ENCODE assay signal across 21 cellular contexts in the genomic region with DNA sequence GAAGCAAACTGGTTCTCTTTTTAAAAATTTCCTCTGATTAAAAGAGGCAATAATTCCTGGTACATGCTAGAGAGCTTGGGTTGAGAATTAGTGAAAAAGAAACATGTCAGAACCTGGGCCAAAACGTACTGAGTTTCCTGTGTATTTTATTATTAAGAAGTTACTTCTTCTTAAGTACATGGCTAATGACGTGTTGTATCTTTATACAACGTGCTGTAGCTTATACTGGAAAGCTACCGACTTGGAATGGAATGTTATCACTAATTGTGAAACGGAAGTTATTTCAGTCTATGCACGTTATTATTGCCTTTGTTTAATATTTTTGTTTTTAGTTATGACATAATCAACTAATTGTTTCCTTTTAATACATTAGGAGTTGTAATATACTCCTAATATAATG. TPM values are rescaled to one million over a fixed set of nuclear protein-coding genes. Genes with fewer than 3 reads are reported as not detected.
A peak's percentile ranks its signal among the peaks of the same experiment; 100 is the strongest.
DNase-seq lines count a peak whose midpoint lies in the region; ATAC-seq, FAIRE-seq and TF ChIP-seq lines count a peak whose summit lies in the region.
"Had no signal": no experiment of that assay in that cellular context is flagged by ENCODE, and none has a peak within 500 bp of the region (broad histone marks: within the 10 kb centered on the region; RNA-seq: fewer than 3 reads in every experiment).

No MANE protein-coding gene starts in this region.

- H3K36me3 ChIP-seq in breast epithelium: no peaks in the 10 kb centered on the region
- no peaks in the 10 kb centered on the region for H3K36me3 ChIP-seq in esophagus squamous epithelium
- H3K36me3 ChIP-seq in stomach: no peaks in the 10 kb centered on the region
- H3K36me3 ChIP-seq: BE2C had no signal

- no peak for FAIRE-seq in urothelium cell line (lab: Jason Lieb, UNC)
- FAIRE-seq: H54 had no signal

- peaks cover 36% of the 10 kb centered on the region for H3K4me1 Mint-ChIP-seq in MCF 10A (ENCODE audit: insufficient read depth, unreplicated experiment)
- peaks cover 11% of the 10 kb centered on the region for H3K4me1 Mint-ChIP-seq in stimulated activated effector memory CD8-positive, alpha-beta T cell treated with anti-CD3 and anti-CD28 coated beads, Interleukin-12 subunit alpha, Interleukin-12 subunit beta, amount 100 ng/mL, for 72 hours
- H3K4me1 Mint-ChIP-seq: CD4-positive, alpha-beta memory T cell had no signal

- CTCF ChIA-PET in MCF 10A (lab: Yijun Ruan, JAX): interaction anchor here (0.6 to 1.7 kb wide), 3 partner anchors 9 to 61 kb away, joined by 4 to 6 read pairs (median 5); no protein-coding TSS in a partner anchor

- no peaks in the 10 kb centered on the region for H3K9me3 ChIP-seq in breast epithelium
- H3K9me3 ChIP-seq in esophagus squamous epithelium: no peaks in the 10 kb centered on the region
- H3K9me3 ChIP-seq in stomach: no peaks in the 10 kb centered on the region
- H3K9me3 ChIP-seq: BE2C had no signal

- BruUV-seq in MCF 10A (replicated peaks; lab: Mats Ljungman, UMichigan): no TSS peak

- no peak overlapping the region for H3K27ac Mint-ChIP-seq in MCF 10A (ENCODE audit: low read depth, unreplicated experiment)
- no peak overlapping the region for H3K27ac Mint-ChIP-seq in stimulated activated effector memory CD8-positive, alpha-beta T cell treated with anti-CD3 and anti-CD28 coated beads, Interleukin-12 subunit alpha, Interleukin-12 subunit beta, amount 100 ng/mL, for 72 hours
- H3K27ac Mint-ChIP-seq: CD4-positive, alpha-beta memory T cell had no signal

- intact Hi-C loops in breast epithelium (cut with DNase I; ENCODE audit: low total_unique reads): no loop called here
- intact Hi-C loops in MCF 10A (cut with micrococcal nuclease): no loop called here
- intact Hi-C loops in esophagus squamous epithelium (cut with DNase I): no loop called here
- intact Hi-C loops in stomach (cut with DNase I; ENCODE audit: low total_unique reads): no loop called here

- DNase-seq in breast epithelium (ENCODE audit: low spot score in 2 of 2): no peak
- DNase-seq in MCF 10A (ENCODE audit: unreplicated experiment): no peak
- no peak for DNase-seq in esophagus squamous epithelium (lab: John Stamatoyannopoulos, UW)
- DNase-seq in pulmonary artery endothelial cell (ENCODE audit: low read depth, low spot score): peak; percentile 65
- DNase-seq in urothelium cell line (ENCODE audit: low spot score): no peak
- DNase-seq in SK-N-DZ (ENCODE audit: low spot score): no peak
- no peak for DNase-seq in stomach
- DNase-seq in stimulated activated effector memory CD8-positive, alpha-beta T cell treated with anti-CD3 and anti-CD28 coated beads, Interleukin-12 subunit alpha, Interleukin-12 subunit beta, amount 100 ng/mL, for 72 hours (ENCODE audit: low spot score in 2 of 2): no peak
- DNase-seq: BE2C; Calu3; CD4-positive, alpha-beta memory T cell; DMS53; NCI-H1048; NCI-H146; NCI-H2081; NCI-H510A; NCI-H774; PC-9 had no signal

- no peak for ATAC-seq in stimulated activated effector memory CD8-positive, alpha-beta T cell treated with anti-CD3 and anti-CD28 coated beads, Interleukin-12 subunit alpha, Interleukin-12 subunit beta, amount 100 ng/mL, for 72 hours

- POLR2A ChIA-PET in MCF 10A (lab: Yijun Ruan, JAX): interaction anchor here (0.7 to 2.7 kb wide), 9 partner anchors 9 to 355 kb away, joined by 3 to 21 read pairs (median 4); a partner anchor contains a TSS

- TF ChIP-seq EP300 in stomach (IDR thresholded peaks at IDR 0.05): no peak

- H3K4me1 ChIP-seq in breast epithelium (no peaks in the 10 kb centered on the region), esophagus squamous epithelium (peaks cover 0 to 35% (median 4%) of the 10 kb centered on the region in 3 donors), stomach (peaks cover under 1 to 22% (median 5%) of the 10 kb centered on the region in 4 donors)
- H3K4me1 ChIP-seq: BE2C had no signal

- TF ChIP-seq POLR2A in breast epithelium (IDR thresholded peaks at IDR 0.05) (no peak), esophagus squamous epithelium (IDR thresholded peaks at IDR 0.05) (no peak), stomach (IDR thresholded peaks at IDR 0.05) (no peak)

- no peak overlapping the region for H3K4me3 Mint-ChIP-seq in MCF 10A (ENCODE audit: unreplicated experiment)
- H3K4me3 Mint-ChIP-seq in stimulated activated effector memory CD8-positive, alpha-beta T cell treated with anti-CD3 and anti-CD28 coated beads, Interleukin-12 subunit alpha, Interleukin-12 subunit beta, amount 100 ng/mL, for 72 hours: no peak overlapping the region
- H3K4me3 Mint-ChIP-seq: CD4-positive, alpha-beta memory T cell had no signal

- WGBS in esophagus squamous epithelium, 2 donors: 31 to 37% methylated on average over 6 of the region's 6 CpGs
- WGBS in stomach, 5 donors: 67 to 82% (median 75%) methylated on average over 6 of the region's 6 CpGs

- H3K36me3 Mint-ChIP-seq in MCF 10A (ENCODE audit: insufficient read depth, unreplicated experiment): no peaks in the 10 kb centered on the region
- H3K36me3 Mint-ChIP-seq in stimulated activated effector memory CD8-positive, alpha-beta T cell treated with anti-CD3 and anti-CD28 coated beads, Interleukin-12 subunit alpha, Interleukin-12 subunit beta, amount 100 ng/mL, for 72 hours: no peaks in the 10 kb centered on the region
- H3K36me3 Mint-ChIP-seq: CD4-positive, alpha-beta memory T cell had no signal

- H3K4me3 ChIP-seq in breast epithelium (no peak overlapping the region), esophagus squamous epithelium (no peak overlapping the region), stomach (no peak overlapping the region)
- H3K4me3 ChIP-seq: PC-9 had no signal

- no peaks in the 10 kb centered on the region for H3K27me3 ChIP-seq in breast epithelium
- H3K27me3 ChIP-seq in esophagus squamous epithelium: no peaks in the 10 kb centered on the region
- H3K27me3 ChIP-seq in stomach: no peaks in the 10 kb centered on the region
- H3K27me3 ChIP-seq: BE2C had no signal

- H3K27ac ChIP-seq in breast epithelium: peak overlapping the region; percentile 19 to 30
- H3K27ac ChIP-seq in esophagus squamous epithelium: peak overlapping the region in 3 of 4 donors; percentile 55 to 74 (median 60)
- peak overlapping the region in 1 of 5 donors; percentile 2 for H3K27ac ChIP-seq in stomach
- H3K27ac ChIP-seq: 22Rv1, KMS-11, PC-9 had no signal

- H3K27me3 Mint-ChIP-seq in MCF 10A (ENCODE audit: insufficient read depth, unreplicated experiment): no peaks in the 10 kb centered on the region

- no peaks in the 10 kb centered on the region for H3K9me3 Mint-ChIP-seq in MCF 10A (ENCODE audit: unreplicated experiment)
- no peaks in the 10 kb centered on the region for H3K9me3 Mint-ChIP-seq in stimulated activated effector memory CD8-positive, alpha-beta T cell treated with anti-CD3 and anti-CD28 coated beads, Interleukin-12 subunit alpha, Interleukin-12 subunit beta, amount 100 ng/mL, for 72 hours
- H3K9me3 Mint-ChIP-seq: CD4-positive, alpha-beta memory T cell had no signal

- no peak for TF ChIP-seq CTCF in breast epithelium (IDR thresholded peaks at IDR 0.05)
- TF ChIP-seq CTCF in MCF 10A (IDR thresholded peaks at IDR 0.05; ENCODE audit: unreplicated experiment): no peak
- TF ChIP-seq CTCF in esophagus squamous epithelium (IDR thresholded peaks at IDR 0.05): no peak
- no peak for TF ChIP-seq CTCF in stomach (IDR thresholded peaks at IDR 0.05)

RNA-seq across cellular contexts. Expression of a gene that starts 43.1 kb away (rescaled TPM):
- total RNA-seq in breast epithelium (1 to 10 TPM; 1.9 to 5.2 (median 2.6) TPM), MCF 10A (2022) (not detected in 2 replicates), esophagus squamous epithelium (1 to 10 TPM in 2 of 4 donors, under 1 TPM in 2; 0.48 to 2.9 (median 1.4) TPM), pulmonary artery endothelial cell (0.39 and 0.46 TPM in 2 replicates), stomach (1 to 10 TPM in 4 of 5 donors, not detected in 1; 1.7 to 6.8 (median 4.5) TPM)
- not detected in 2 replicates for polyA plus RNA-seq in SK-N-DZ (2014; cell fraction: cytosol; rRNA removed)
- 0.06 TPM in 1 of 2 replicates, not detected in the other for polyA plus RNA-seq in SK-N-DZ (2014; cell fraction: nucleus; rRNA removed)
- under 1 TPM; 0.10 to 0.46 (median 0.37) TPM for polyA plus RNA-seq in stomach
- total RNA-seq: Calu3 had no signal
- polyA plus RNA-seq: CD4-positive, alpha-beta memory T cell had no signal
